Comparison of ENCODE assay signal across 1 cellular context in the genomic region with DNA sequence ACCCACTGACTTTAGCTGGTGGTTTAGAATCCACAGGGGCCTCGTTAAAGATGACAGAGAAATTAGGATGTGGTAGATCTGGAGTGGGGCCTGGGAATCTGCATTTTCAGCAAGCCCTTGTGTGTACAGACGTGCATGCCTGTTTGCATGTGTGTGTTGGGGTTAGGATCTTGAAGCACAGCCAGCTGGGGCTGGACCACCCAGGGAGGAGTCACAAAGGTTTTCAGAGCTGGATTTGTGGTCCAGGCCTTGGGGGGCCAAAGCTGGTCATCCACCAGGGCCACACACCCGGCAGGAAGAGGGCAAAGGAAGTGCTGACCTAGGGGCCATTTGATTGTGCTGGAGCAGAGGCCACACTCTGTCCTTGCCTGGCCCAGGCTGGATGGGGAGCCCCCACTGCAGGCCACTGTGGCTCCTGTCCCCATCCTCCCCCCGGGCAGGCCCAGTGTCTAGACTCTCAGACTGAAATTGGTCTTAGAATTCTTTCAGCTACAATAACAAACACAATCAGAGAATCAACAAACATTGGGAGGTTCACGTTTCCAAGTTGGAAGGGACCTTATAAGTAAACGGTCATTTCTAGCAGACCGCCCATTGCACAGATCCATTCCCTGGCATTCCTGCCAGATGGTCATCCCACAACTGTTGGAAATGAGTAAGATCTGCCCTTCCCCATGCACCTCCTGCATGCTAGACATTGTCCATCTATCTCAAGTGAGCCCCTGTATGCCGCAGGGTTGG.
TF ChIP-seq lines count a peak whose summit lies in the region.

No MANE protein-coding gene starts in this region.

TF ChIP-seq in liver, 16 proteins besides CTCF, POLR2A, EP300 and RAD21 (continued from another document):
- TF ChIP-seq, protein P1, sequence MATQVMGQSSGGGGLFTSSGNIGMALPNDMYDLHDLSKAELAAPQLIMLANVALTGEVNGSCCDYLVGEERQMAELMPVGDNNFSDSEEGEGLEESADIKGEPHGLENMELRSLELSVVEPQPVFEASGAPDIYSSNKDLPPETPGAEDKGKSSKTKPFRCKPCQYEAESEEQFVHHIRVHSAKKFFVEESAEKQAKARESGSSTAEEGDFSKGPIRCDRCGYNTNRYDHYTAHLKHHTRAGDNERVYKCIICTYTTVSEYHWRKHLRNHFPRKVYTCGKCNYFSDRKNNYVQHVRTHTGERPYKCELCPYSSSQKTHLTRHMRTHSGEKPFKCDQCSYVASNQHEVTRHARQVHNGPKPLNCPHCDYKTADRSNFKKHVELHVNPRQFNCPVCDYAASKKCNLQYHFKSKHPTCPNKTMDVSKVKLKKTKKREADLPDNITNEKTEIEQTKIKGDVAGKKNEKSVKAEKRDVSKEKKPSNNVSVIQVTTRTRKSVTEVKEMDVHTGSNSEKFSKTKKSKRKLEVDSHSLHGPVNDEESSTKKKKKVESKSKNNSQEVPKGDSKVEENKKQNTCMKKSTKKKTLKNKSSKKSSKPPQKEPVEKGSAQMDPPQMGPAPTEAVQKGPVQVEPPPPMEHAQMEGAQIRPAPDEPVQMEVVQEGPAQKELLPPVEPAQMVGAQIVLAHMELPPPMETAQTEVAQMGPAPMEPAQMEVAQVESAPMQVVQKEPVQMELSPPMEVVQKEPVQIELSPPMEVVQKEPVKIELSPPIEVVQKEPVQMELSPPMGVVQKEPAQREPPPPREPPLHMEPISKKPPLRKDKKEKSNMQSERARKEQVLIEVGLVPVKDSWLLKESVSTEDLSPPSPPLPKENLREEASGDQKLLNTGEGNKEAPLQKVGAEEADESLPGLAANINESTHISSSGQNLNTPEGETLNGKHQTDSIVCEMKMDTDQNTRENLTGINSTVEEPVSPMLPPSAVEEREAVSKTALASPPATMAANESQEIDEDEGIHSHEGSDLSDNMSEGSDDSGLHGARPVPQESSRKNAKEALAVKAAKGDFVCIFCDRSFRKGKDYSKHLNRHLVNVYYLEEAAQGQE (IDR thresholded peaks at IDR 0.05): no peak
- TF ChIP-seq NR2F2 (IDR thresholded peaks at IDR 0.05) (peak; percentile 26), RXRA (IDR thresholded peaks at IDR 0.05) (no peak)
